In the genomic region with DNA sequence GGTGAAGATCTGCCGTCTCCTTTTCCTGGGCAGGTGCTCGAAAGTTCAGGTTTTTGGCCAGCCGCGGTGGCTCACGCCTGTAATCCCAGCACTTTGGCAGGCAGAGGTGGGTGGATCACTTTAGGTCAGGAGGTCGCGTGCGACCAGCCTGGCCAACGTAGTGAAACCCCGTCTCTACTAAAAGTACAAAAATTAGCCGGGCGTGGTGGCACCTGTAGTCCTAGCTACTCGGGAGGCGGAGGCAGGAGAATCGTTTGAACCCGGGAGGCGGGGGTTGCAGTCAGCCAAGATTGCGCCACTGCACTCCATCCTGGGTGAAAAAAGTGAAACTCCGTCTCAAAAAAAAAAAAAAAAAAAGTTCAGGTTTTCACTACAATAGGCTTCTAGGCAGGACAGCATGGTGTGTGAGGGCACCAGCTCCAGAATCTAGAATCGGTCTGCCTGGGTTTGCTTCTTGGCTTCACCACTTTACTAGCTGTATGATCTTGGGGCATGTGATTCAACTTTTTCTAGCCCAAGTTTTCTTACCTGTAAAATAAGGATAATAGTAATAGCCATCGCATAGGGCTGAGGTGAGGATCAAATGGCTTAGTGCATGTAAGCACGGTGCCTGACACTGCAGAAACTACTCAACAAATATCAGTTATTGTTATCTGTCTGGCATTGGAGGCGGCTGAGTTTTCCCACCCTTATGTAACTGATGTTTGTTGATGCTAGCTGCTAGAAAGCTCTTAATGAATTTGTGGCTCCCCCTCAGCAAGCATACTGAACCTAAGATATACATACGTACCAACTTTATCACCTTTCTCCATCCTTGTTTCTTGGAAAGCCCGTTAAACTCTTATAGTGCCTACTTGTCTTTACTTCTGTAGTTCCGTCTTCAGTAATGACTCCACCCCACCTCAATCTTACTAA, we compare ENCODE assay signal across 2 cellular contexts.
TF ChIP-seq lines count a peak whose summit lies in the region.

No MANE protein-coding gene starts in this region.

TF ChIP-seq in SK-N-SH, 30 proteins besides CTCF, POLR2A, EP300 and RAD21 (continued from another document):
- TF ChIP-seq, protein P1, sequence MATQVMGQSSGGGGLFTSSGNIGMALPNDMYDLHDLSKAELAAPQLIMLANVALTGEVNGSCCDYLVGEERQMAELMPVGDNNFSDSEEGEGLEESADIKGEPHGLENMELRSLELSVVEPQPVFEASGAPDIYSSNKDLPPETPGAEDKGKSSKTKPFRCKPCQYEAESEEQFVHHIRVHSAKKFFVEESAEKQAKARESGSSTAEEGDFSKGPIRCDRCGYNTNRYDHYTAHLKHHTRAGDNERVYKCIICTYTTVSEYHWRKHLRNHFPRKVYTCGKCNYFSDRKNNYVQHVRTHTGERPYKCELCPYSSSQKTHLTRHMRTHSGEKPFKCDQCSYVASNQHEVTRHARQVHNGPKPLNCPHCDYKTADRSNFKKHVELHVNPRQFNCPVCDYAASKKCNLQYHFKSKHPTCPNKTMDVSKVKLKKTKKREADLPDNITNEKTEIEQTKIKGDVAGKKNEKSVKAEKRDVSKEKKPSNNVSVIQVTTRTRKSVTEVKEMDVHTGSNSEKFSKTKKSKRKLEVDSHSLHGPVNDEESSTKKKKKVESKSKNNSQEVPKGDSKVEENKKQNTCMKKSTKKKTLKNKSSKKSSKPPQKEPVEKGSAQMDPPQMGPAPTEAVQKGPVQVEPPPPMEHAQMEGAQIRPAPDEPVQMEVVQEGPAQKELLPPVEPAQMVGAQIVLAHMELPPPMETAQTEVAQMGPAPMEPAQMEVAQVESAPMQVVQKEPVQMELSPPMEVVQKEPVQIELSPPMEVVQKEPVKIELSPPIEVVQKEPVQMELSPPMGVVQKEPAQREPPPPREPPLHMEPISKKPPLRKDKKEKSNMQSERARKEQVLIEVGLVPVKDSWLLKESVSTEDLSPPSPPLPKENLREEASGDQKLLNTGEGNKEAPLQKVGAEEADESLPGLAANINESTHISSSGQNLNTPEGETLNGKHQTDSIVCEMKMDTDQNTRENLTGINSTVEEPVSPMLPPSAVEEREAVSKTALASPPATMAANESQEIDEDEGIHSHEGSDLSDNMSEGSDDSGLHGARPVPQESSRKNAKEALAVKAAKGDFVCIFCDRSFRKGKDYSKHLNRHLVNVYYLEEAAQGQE (IDR thresholded peaks at IDR 0.05; ENCODE audit: low read depth, low read length) = no peak
- no peak for TF ChIP-seq RXRA (IDR thresholded peaks at IDR 0.05; ENCODE audit: borderline replicate concordance, low read depth)
- no peak for TF ChIP-seq RFX5 (IDR thresholded peaks at IDR 0.05; ENCODE audit: low read length)
- no peak for TF ChIP-seq USF2 (IDR thresholded peaks at IDR 0.05; ENCODE audit: borderline replicate concordance, low read depth, low read length)
- no peak for TF ChIP-seq POLR2AphosphoS5 (IDR thresholded peaks at IDR 0.05; ENCODE audit: low read depth, low read length)
- TF ChIP-seq YY1 (IDR thresholded peaks at IDR 0.05; ENCODE audit: low read depth) = no peak
- no peak for TF ChIP-seq RCOR1 (IDR thresholded peaks at IDR 0.05; ENCODE audit: low read length)
- TF ChIP-seq FOXJ3 (CRISPR knock-in tag; IDR thresholded peaks at IDR 0.05) = no peak
- no peak for TF ChIP-seq ELF1 (IDR thresholded peaks at IDR 0.05)
- TF ChIP-seq, protein P2, sequence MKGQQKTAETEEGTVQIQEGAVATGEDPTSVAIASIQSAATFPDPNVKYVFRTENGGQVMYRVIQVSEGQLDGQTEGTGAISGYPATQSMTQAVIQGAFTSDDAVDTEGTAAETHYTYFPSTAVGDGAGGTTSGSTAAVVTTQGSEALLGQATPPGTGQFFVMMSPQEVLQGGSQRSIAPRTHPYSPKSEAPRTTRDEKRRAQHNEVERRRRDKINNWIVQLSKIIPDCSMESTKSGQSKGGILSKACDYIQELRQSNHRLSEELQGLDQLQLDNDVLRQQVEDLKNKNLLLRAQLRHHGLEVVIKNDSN (IDR thresholded peaks at IDR 0.05; ENCODE audit: borderline replicate concordance, low read depth) = no peak
- TF ChIP-seq, protein P3, sequence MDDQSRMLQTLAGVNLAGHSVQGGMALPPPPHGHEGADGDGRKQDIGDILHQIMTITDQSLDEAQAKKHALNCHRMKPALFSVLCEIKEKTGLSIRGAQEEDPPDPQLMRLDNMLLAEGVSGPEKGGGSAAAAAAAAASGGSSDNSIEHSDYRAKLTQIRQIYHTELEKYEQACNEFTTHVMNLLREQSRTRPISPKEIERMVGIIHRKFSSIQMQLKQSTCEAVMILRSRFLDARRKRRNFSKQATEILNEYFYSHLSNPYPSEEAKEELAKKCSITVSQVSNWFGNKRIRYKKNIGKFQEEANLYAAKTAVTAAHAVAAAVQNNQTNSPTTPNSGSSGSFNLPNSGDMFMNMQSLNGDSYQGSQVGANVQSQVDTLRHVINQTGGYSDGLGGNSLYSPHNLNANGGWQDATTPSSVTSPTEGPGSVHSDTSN (IDR thresholded peaks at IDR 0.05) = no peak

TF ChIP-seq in SK-N-SH treated with all-trans-retinoic acid at 6 μM for 48 hours, 23 proteins besides CTCF, POLR2A, EP300 and RAD21:
- TF ChIP-seq TSHZ2 (CRISPR knock-in tag; IDR thresholded peaks at IDR 0.05) = no peak
- TF ChIP-seq ISL1 (CRISPR knock-in tag; IDR thresholded peaks at IDR 0.05) = no peak
- no peak for TF ChIP-seq ZFP30 (CRISPR knock-in tag; IDR thresholded peaks at IDR 0.05)
- no peak for TF ChIP-seq CSDC2 (CRISPR knock-in tag; IDR thresholded peaks at IDR 0.05)
- TF ChIP-seq OSR1 (CRISPR knock-in tag; IDR thresholded peaks at IDR 0.05) = no peak
- TF ChIP-seq ARNTL (CRISPR knock-in tag; IDR thresholded peaks at IDR 0.05; ENCODE audit: borderline replicate concordance, low read depth) = no peak
- TF ChIP-seq GLIS3 (CRISPR knock-in tag; IDR thresholded peaks at IDR 0.05) = no peak
- TF ChIP-seq TOX (CRISPR knock-in tag; IDR thresholded peaks at IDR 0.05; ENCODE audit: borderline replicate concordance) = no peak
- TF ChIP-seq, protein P4, sequence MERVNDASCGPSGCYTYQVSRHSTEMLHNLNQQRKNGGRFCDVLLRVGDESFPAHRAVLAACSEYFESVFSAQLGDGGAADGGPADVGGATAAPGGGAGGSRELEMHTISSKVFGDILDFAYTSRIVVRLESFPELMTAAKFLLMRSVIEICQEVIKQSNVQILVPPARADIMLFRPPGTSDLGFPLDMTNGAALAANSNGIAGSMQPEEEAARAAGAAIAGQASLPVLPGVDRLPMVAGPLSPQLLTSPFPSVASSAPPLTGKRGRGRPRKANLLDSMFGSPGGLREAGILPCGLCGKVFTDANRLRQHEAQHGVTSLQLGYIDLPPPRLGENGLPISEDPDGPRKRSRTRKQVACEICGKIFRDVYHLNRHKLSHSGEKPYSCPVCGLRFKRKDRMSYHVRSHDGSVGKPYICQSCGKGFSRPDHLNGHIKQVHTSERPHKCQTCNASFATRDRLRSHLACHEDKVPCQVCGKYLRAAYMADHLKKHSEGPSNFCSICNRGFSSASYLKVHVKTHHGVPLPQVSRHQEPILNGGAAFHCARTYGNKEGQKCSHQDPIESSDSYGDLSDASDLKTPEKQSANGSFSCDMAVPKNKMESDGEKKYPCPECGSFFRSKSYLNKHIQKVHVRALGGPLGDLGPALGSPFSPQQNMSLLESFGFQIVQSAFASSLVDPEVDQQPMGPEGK (CRISPR knock-in tag; IDR thresholded peaks at IDR 0.05; ENCODE audit: borderline replicate concordance) = no peak
- TF ChIP-seq ZNF565 (CRISPR knock-in tag; conservative IDR thresholded peaks at IDR 0.05; ENCODE audit: low read depth) = no peak
- no peak for TF ChIP-seq BACH2 (CRISPR knock-in tag; IDR thresholded peaks at IDR 0.05; ENCODE audit: borderline replicate concordance)
- TF ChIP-seq TCF4 (CRISPR knock-in tag; IDR thresholded peaks at IDR 0.05; ENCODE audit: borderline replicate concordance) = no peak
- no peak for TF ChIP-seq SNAI2 (CRISPR knock-in tag; IDR thresholded peaks at IDR 0.05)
